Comparison of ENCODE assay signal across 8 cellular contexts in the genomic region with DNA sequence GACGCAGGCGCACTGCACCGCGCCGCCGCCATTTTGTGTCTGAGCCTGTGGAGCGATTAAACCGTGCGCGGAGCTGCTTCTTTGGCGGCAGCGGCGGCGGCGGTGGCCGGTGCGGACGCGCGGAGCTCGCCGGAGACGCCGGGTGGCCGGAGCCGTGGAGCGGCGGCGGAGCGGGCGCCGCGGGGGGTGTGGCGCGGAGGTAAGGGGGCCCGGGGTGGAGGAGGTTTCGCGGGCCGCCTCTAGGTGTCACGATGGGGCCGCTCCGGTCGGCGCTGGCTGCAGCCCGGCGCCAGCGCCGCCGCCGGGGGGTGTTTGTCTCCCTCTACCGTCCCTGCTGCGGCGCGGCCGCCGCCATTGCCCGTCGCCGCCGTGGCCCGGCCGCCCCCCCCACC. TPM values are rescaled to one million over a fixed set of nuclear protein-coding genes. Genes with fewer than 3 reads are reported as not detected.
A peak's percentile ranks its signal among the peaks of the same experiment; 100 is the strongest.
DNase-seq lines count a peak whose midpoint lies in the region; ATAC-seq and TF ChIP-seq lines count a peak whose summit lies in the region.

A gene with protein sequence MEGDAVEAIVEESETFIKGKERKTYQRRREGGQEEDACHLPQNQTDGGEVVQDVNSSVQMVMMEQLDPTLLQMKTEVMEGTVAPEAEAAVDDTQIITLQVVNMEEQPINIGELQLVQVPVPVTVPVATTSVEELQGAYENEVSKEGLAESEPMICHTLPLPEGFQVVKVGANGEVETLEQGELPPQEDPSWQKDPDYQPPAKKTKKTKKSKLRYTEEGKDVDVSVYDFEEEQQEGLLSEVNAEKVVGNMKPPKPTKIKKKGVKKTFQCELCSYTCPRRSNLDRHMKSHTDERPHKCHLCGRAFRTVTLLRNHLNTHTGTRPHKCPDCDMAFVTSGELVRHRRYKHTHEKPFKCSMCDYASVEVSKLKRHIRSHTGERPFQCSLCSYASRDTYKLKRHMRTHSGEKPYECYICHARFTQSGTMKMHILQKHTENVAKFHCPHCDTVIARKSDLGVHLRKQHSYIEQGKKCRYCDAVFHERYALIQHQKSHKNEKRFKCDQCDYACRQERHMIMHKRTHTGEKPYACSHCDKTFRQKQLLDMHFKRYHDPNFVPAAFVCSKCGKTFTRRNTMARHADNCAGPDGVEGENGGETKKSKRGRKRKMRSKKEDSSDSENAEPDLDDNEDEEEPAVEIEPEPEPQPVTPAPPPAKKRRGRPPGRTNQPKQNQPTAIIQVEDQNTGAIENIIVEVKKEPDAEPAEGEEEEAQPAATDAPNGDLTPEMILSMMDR (plus strand): TSS at position 1 of the 392 bp plus-strand sequence. CDS start 48,307 bp downstream, outside the sequence.

- DNase-seq in AG04450 (ENCODE audit: low read depth, low spot score) (no peak), NCI-H2171 (lab: John Stamatoyannopoulos, UW) (peak; percentile 83), medulla oblongata (ENCODE audit: extremely low spot score) (peak; percentile 86)
- DNase-seq in activated CD4-positive, alpha-beta T cell treated with anti-CD3 and anti-CD28 coated beads for 4 hours: peak; percentile 80 to 86
- peak; percentile 75 for DNase-seq in effector CD8-positive, alpha-beta T cell (lab: John Stamatoyannopoulos, UW)
- DNase-seq in stimulated activated CD8-positive, alpha-beta memory T cell treated with anti-CD3 and anti-CD28 coated beads, Interleukin-12 subunit alpha, Interleukin-12 subunit beta, amount 100 ng/mL, for 4 hours (ENCODE audit: low read depth): peak; percentile 78

- CTCF ChIA-PET in AG04450 (lab: Charles Lee): interaction anchor here (0.7 to 3.0 kb wide), 16 partner anchors 10 to 312 kb away, joined by 3 to 32 read pairs (median 4); partner anchors contain the start of genes ACD, C16orf86, CARMIL2 and ENKD1

- ATAC-seq in GM18517 (IDR thresholded peaks at IDR 0.05; ENCODE audit: unreplicated experiment): peak; percentile 37
- ATAC-seq in HG03025 (IDR thresholded peaks at IDR 0.05; ENCODE audit: low FRiP score, unreplicated experiment): peak; percentile 49

- H3K4me3 ChIP-seq in AG04450 (ENCODE audit: low read depth, low read length): peak within 1 kb of the TSS; percentile 83

- no peaks in the 10 kb centered on the region; the same call in 1 of the 2 replicates for H3K9me3 ChIP-seq in AG04450 (ENCODE audit: control insufficient read depth, insufficient read depth, low read length)

- H3K27me3 ChIP-seq in AG04450 (ENCODE audit: control insufficient read depth, insufficient read depth, low read length): no peaks in the 10 kb centered on the region

- H3K27ac ChIP-seq in AG04450 (ENCODE audit: low read depth, low read length): peak within 1 kb of the TSS; percentile 91

- peak; percentile 55 for TF ChIP-seq CTCF in AG04450 (IDR thresholded peaks at IDR 0.05; ENCODE audit: low read depth, low read length)

- POLR2A ChIA-PET in AG04450 (lab: Yijun Ruan, JAX): interaction anchor here (0.8 to 3.2 kb wide), 14 partner anchors 9 to 315 kb away, joined by 3 to 21 read pairs (median 4); partner anchors contain the start of genes ACD, FHOD1, PARD6A and RIPOR1

RNA-seq across cellular contexts. Expression of the gene that starts here (rescaled TPM):
- polyA plus RNA-seq in AG04450 (2011; rRNA removed): 21.0 and 24.4 TPM in 2 replicates
- polyA minus RNA-seq in AG04450 (2011; rRNA and poly(A)+ RNA removed): 24.5 and 27.5 TPM in 2 replicates
